ENCODE assay signal across 10 cellular contexts in the genomic region with DNA sequence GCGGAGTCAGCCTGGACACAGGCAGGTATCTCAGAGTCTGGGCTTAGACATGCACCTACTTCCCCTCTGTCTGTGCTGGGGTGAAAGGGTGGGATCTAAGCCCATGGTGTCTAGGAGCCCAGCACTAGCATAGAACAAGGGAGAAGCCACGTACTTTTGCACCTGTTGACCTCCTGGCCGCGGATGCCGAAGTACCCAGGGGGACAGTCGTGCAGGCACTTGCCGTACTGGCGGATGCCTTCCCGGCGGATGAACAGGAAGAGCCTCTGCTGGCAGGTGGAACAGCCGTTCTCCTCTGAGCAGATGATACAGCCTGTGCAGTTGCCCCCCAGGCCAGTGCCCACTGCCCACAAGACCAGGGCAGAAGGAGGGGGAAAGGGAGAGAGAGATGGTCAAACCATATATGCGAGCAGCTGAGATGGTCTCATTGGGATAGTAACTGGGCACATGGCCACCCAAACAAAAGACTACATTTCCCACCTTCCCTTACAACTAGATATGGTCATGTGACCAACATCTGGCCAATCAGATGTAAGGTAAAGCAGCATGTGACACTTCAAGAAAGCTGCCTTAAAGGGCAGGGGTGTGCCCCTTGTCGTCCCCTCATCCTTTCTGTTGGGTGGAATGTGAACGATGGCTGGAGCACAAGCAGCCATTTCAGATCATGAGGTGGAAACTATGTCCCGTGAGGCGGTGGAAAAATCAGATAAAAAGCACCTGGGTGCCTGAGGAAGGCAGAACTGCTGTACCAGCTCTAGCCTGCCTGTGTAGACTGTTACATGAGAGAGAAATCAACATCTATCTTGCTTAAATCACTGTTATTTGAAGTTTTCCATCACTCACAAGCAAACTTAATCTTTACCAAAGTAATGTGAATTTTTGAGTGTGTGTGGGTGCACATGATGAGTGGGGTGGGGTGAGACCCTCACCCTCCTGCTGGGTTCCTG. TPM values are rescaled to one million over a fixed set of nuclear protein-coding genes. Genes with fewer than 3 reads are reported as not detected.
DNase-seq lines count a peak whose midpoint lies in the region; TF ChIP-seq lines count a peak whose summit lies in the region.
"Had no signal": no experiment of that assay in that cellular context is flagged by ENCODE, and none has a peak within 500 bp of the region (broad histone marks: within the 10 kb centered on the region; RNA-seq: fewer than 3 reads in every experiment).

No MANE protein-coding gene starts in this region.

- peaks cover 16% of the 10 kb centered on the region for H3K27me3 ChIP-seq in suprapubic skin
- peaks cover 4% of the 10 kb centered on the region for H3K27me3 ChIP-seq in transverse colon
- H3K27me3 ChIP-seq: uterus had no signal

- 85% methylated on average over 6 of the region's 16 CpGs for WGBS in suprapubic skin
- WGBS in transverse colon (ENCODE audit: low coverage in 1 of 2), 2 donors, result 58 to 89% methylated on average over 3 to 16 of the region's 16 CpGs

- H3K4me1 ChIP-seq in suprapubic skin (no peaks in the 10 kb centered on the region), transverse colon (no peaks in the 10 kb centered on the region)
- H3K4me1 ChIP-seq: SJSA1, uterus had no signal

- H3K36me3 ChIP-seq in suprapubic skin (no peaks in the 10 kb centered on the region), transverse colon (no peaks in the 10 kb centered on the region)
- H3K36me3 ChIP-seq: SJSA1, uterus had no signal

- H3K4me3 ChIP-seq in suprapubic skin (no peak overlapping the region), transverse colon (no peak overlapping the region)
- H3K4me3 ChIP-seq: SJSA1, uterus had no signal

- intact Hi-C loops in transverse colon (cut with DNase I; ENCODE audit: low total_unique reads), result no loop called here

- DNase-seq in G401 (ENCODE audit: low spot score) (peak; percentile 10), HS-27A (ENCODE audit: low read depth) (peak; percentile 39), SW480 (ENCODE audit: low spot score) (peak; percentile 43), glomerular visceral epithelial cell (ENCODE audit: extremely low spot score) (peak; percentile 12), suprapubic skin (ENCODE audit: low spot score in 2 of 2) (no peak), transverse colon (no peak)
- no peak for DNase-seq in central memory CD4-positive, alpha-beta T cell
- DNase-seq: stimulated activated CD4-positive, alpha-beta T cell treated with anti-CD3 and anti-CD28 coated beads, Interleukin-2, amount 100 ng/mL, for 24 hours; uterus had no signal

- in situ Hi-C loops in G401 (cut with HindIII; ENCODE audit: low sequenced_read_pairs), result no loop called here
- in situ Hi-C loops in transverse colon (cut with MboI; ENCODE audit: low pct_ligation_motif_present in 1 of 4, low pct_unique_long_range_greater_than_20kb in 1 of 4, low sequenced_read_pairs in 3 of 4), result no loop called here

- H3K9me3 ChIP-seq in suprapubic skin, result no peaks in the 10 kb centered on the region
- H3K9me3 ChIP-seq in transverse colon, result no peaks in the 10 kb centered on the region
- H3K9me3 ChIP-seq: SJSA1, uterus had no signal

- TF ChIP-seq CTCF in suprapubic skin (IDR thresholded peaks at IDR 0.05) (no peak), transverse colon (IDR thresholded peaks at IDR 0.05) (no peak)

- TF ChIP-seq EP300 in suprapubic skin (IDR thresholded peaks at IDR 0.05) (no peak), transverse colon (IDR thresholded peaks at IDR 0.05; ENCODE audit: low read depth) (no peak)

- no peak for TF ChIP-seq POLR2A in suprapubic skin (IDR thresholded peaks at IDR 0.05)
- no peak for TF ChIP-seq POLR2A in transverse colon (IDR thresholded peaks at IDR 0.05)

- H3K27ac ChIP-seq in suprapubic skin (no peak overlapping the region), transverse colon (no peak overlapping the region)
- H3K27ac ChIP-seq: SJSA1, uterus had no signal

RNA-seq across cellular contexts. Expression of a gene that starts 34.0 kb away (rescaled TPM):
- total RNA-seq in G401 (2014; rRNA removed; shearing (Covaris generic)), result not detected in 2 replicates
- total RNA-seq in suprapubic skin, result under 1 TPM; 0.26 to 0.91 (median 0.67) TPM
- not detected for total RNA-seq in transverse colon
- total RNA-seq: SJSA1 had no signal

RNA-seq across cellular contexts. Expression of a gene that starts 51.9 kb away (rescaled TPM):
- not detected in 2 replicates for total RNA-seq in G401 (2014; rRNA removed; shearing (Covaris generic))
- 1 to 10 TPM in 1 of 4 donors, under 1 TPM in 3; 0.56 to 2.1 (median 0.71) TPM for total RNA-seq in suprapubic skin
- under 1 TPM in 1 of 4 donors, not detected in 3; 0.14 TPM for total RNA-seq in transverse colon
- total RNA-seq: SJSA1 had no signal

Comparison
In these comparisons a context has a peak if more than half of its experiments do, and no peak if none do; other contexts are left out.
1. DNase-seq: peak in G401 (single experiment), HS-27A (single experiment), SW480 (single experiment) and glomerular visceral epithelial cell (single experiment); none in central memory CD4-positive, alpha-beta T cell (single experiment), suprapubic skin (0 of 2) and transverse colon (single experiment).